In the genomic region with DNA sequence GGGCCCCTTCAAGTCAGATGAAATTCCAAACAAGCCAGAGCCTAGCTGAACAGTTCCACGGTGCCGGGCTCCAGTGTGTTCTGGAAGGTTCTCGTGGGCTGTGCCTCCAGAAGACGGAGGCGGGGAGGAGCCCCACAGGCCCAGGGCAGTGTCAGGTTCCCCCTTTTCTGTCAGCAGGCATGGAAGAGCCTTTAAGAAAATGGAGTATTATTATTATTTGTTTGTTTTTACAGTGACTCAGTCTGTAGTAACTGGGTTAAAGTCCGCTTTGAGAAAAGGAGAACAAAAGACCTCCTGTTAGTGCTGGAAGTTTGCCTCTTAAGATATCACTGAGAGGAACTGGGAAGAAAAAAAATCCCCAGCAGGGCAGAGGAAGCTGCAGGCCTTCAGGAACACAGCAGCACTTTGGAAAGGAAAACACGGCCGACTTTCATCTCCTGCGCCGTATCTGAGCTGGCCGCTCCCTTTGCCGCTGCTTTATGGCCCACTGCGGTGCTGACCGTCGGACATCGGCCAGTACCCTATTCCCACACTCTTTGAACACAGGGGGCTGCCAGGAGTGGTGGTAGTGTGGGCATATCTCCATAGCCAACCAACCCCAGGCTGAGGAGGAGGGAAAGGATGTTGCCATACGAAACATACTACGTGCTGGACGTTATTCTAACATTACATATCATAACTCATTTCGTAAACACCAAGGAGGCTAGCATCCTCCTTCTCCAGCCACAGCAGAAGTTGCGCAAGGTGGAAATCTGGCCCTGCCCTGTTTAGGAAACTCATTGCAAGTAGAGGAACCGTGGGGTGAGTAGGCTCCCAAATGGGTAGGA, we compare ENCODE assay signal across 8 cellular contexts.
DNase-seq lines count a peak whose midpoint lies in the region; ATAC-seq and TF ChIP-seq lines count a peak whose summit lies in the region.

No MANE protein-coding gene starts in this region.

- H3K9me3 ChIP-seq in lung (ENCODE audit: control insufficient read depth in 2 of 2, insufficient read depth in 1 of 2, low read length in 1 of 2) (no peaks in the 10 kb centered on the region), tibial nerve (no peaks in the 10 kb centered on the region)

- H3K4me1 ChIP-seq in lung (ENCODE audit: control insufficient read depth in 2 of 2, insufficient read depth in 2 of 2, low read length in 2 of 2), result peaks cover 7 to 8% of the 10 kb centered on the region in 2 donors
- H3K4me1 ChIP-seq in tibial nerve, result peaks cover 0 to 48% (median 22%) of the 10 kb centered on the region in 4 donors

- H3K27me3 ChIP-seq in lung (ENCODE audit: control insufficient read depth, insufficient read depth) (no peaks in the 10 kb centered on the region), tibial nerve (no peaks in the 10 kb centered on the region)

- TF ChIP-seq EP300 in tibial nerve (IDR thresholded peaks at IDR 0.05), result peak; percentile 63 to 82

- TF ChIP-seq POLR2A in NB4 (IDR thresholded peaks at IDR 0.05; ENCODE audit: extremely low read depth, insufficient read length) (no peak), tibial nerve (IDR thresholded peaks at IDR 0.05) (no peak)

- H3K27ac ChIP-seq in coronary artery (peak overlapping the region; percentile 62 to 93), lung (ENCODE audit: low read depth in 1 of 2, low read length in 1 of 2) (peak overlapping the region; percentile 78 to 97), tibial nerve (peak overlapping the region; percentile 70 to 95 (median 82))

- TF ChIP-seq CTCF in NB4 (IDR thresholded peaks at IDR 0.05; ENCODE audit: low read depth, low read length) (no peak), coronary artery (IDR thresholded peaks at IDR 0.05) (no peak), lung (IDR thresholded peaks at IDR 0.05; ENCODE audit: control extremely low read depth, extremely low read depth) (no peak), tibial nerve (IDR thresholded peaks at IDR 0.05) (peak in 3 of 5 experiments; percentile 8 to 17 (median 16))

- peak; percentile 71 for ATAC-seq in lung (ENCODE audit: insufficient read depth, low FRiP score)

- DNase-seq in NB4 (ENCODE audit: low read depth) (peak; percentile 87), coronary artery (ENCODE audit: low spot score) (no peak), lung (ENCODE audit: low spot score) (peak; percentile 69), tibial nerve (ENCODE audit: low spot score in 2 of 2) (peak; percentile 56 to 69), NCI-H82 (lab: John Stamatoyannopoulos, UW) (no peak), NCI-H510A (lab: John Stamatoyannopoulos, UW) (no peak), DMS79 treated with DMSO at 0.1 percent for 48 hours (lab: John Stamatoyannopoulos, UW) (no peak)
- no peak for DNase-seq in activated T-cell treated with anti-CD3 and anti-CD28 coated beads, Interleukin-2, amount 50 U/mL, for 48 hours

- H3K4me3 ChIP-seq in NB4 (ENCODE audit: low read depth, low read length) (no peak overlapping the region), coronary artery (peak overlapping the region; percentile 45), lung (no peak overlapping the region), tibial nerve (peak overlapping the region in 2 of 4 donors; percentile 3 to 11)

- whole genome bisulfite sequencing in lung, 2 donors, result 33 to 38% methylated on average over 22 of the region's 22 CpGs
- 17 to 20% methylated on average over 22 of the region's 22 CpGs for WGBS in tibial nerve, 2 donors

- H3K36me3 ChIP-seq in lung (ENCODE audit: control insufficient read depth in 2 of 2, insufficient read depth in 2 of 2, low read length in 2 of 2), result no peaks in the 10 kb centered on the region
- no peaks in the 10 kb centered on the region for H3K36me3 ChIP-seq in tibial nerve

Comparison
In these comparisons a context has a peak if more than half of its experiments do, and no peak if none do; other contexts are left out.
1. DNase-seq: peak in NB4 (single experiment), lung (single experiment) and tibial nerve (2 of 2); none in coronary artery (single experiment), NCI-H82 (single experiment), NCI-H510A (single experiment), DMS79 treated with DMSO at 0.1 percent for 48 hours (single experiment) and activated T-cell treated with anti-CD3 and anti-CD28 coated beads, Interleukin-2, amount 50 U/mL, for 48 hours (0 of 2).
2. CTCF ChIP-seq: peak in tibial nerve (3 of 5); none in NB4 (single experiment), coronary artery (single experiment) and lung (single experiment).
3. Peak in every context shown above with its lines, with median percentiles within 50 percentile points of each other: H3K27ac ChIP-seq.